17 cellular contexts compared by ENCODE assay signal in the genomic region with DNA sequence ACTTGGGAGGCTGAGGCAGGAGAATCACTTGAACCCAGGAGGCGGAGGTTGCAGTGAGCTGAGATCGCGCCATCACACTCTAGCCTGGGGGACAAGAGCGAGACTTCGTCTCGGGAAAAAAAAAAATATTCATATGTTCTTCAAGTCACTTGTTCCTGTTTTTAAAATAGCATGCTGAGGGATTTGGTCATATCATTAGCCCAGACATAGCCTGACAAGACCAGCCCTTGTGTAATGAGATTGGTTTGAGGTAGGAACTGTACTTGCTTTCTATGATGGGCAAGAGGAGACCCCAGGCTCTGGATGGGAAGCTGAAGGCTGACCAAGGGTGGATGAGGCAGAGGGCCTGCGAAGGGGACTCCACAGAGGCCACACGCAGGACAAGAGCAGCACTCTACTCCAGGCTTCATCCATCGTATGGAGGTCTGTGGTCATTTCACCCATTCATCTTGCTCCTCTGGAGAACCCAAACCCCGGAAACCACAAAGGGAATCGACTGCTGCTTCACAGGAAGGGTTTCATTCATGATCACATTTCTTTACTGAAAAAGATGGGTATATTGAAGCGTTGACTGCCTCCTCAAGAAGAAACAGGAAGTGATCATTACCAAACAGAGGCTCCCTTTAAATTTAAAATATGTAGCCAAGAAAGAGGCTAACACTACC.
A peak's percentile ranks its signal among the peaks of the same experiment; 100 is the strongest.
DNase-seq lines count a peak whose midpoint lies in the region; ATAC-seq lines count a peak whose summit lies in the region.
"Had no signal": no experiment of that assay in that cellular context is flagged by ENCODE, and none has a peak within 500 bp of the region (broad histone marks: within the 10 kb centered on the region; RNA-seq: fewer than 3 reads in every experiment).

No MANE protein-coding gene starts in this region.

- no peaks in the 10 kb centered on the region for H3K27me3 Mint-ChIP-seq in activated naive CD4-positive, alpha-beta T cell treated with anti-CD3 and anti-CD28 coated beads, Interleukin-2, amount 50 U/mL, for 24 hours

- H3K4me3 Mint-ChIP-seq in activated naive CD4-positive, alpha-beta T cell treated with anti-CD3 and anti-CD28 coated beads, Interleukin-2, amount 50 U/mL, for 24 hours = no peak overlapping the region
- no peak overlapping the region for H3K4me3 Mint-ChIP-seq in stimulated activated effector memory CD8-positive, alpha-beta T cell treated with anti-CD3 and anti-CD28 coated beads, Interleukin-12 subunit alpha, Interleukin-12 subunit beta, amount 100 ng/mL, for 72 hours
- H3K4me3 Mint-ChIP-seq: activated naive CD4-positive, alpha-beta T cell treated with anti-CD3 and anti-CD28 coated beads for 36 hours had no signal

- peak; percentile 71 for ATAC-seq in HG02885 (IDR thresholded peaks at IDR 0.05; ENCODE audit: poor library complexity, unreplicated experiment)
- ATAC-seq in stimulated activated effector memory CD8-positive, alpha-beta T cell treated with anti-CD3 and anti-CD28 coated beads, Interleukin-12 subunit alpha, Interleukin-12 subunit beta, amount 100 ng/mL, for 72 hours = peak; percentile 39
- ATAC-seq: A549, SK-N-SH treated with all-trans-retinoic acid at 6 μM for 48 hours had no signal

- peaks cover 11% of the 10 kb centered on the region for H3K36me3 Mint-ChIP-seq in activated naive CD4-positive, alpha-beta T cell treated with anti-CD3 and anti-CD28 coated beads, Interleukin-2, amount 50 U/mL, for 24 hours
- peaks cover 6% of the 10 kb centered on the region for H3K36me3 Mint-ChIP-seq in stimulated activated effector memory CD8-positive, alpha-beta T cell treated with anti-CD3 and anti-CD28 coated beads, Interleukin-12 subunit alpha, Interleukin-12 subunit beta, amount 100 ng/mL, for 72 hours

- peak overlapping the region; percentile 2 for H3K27ac Mint-ChIP-seq in activated naive CD4-positive, alpha-beta T cell treated with anti-CD3 and anti-CD28 coated beads, Interleukin-2, amount 50 U/mL, for 24 hours
- H3K27ac Mint-ChIP-seq in stimulated activated effector memory CD8-positive, alpha-beta T cell treated with anti-CD3 and anti-CD28 coated beads, Interleukin-12 subunit alpha, Interleukin-12 subunit beta, amount 100 ng/mL, for 72 hours = peak overlapping the region; percentile 54
- H3K27ac Mint-ChIP-seq: activated naive CD4-positive, alpha-beta T cell treated with anti-CD3 and anti-CD28 coated beads for 36 hours had no signal

- peaks cover 25% of the 10 kb centered on the region for H3K4me1 Mint-ChIP-seq in activated naive CD4-positive, alpha-beta T cell treated with anti-CD3 and anti-CD28 coated beads, Interleukin-2, amount 50 U/mL, for 24 hours
- H3K4me1 Mint-ChIP-seq in stimulated activated effector memory CD8-positive, alpha-beta T cell treated with anti-CD3 and anti-CD28 coated beads, Interleukin-12 subunit alpha, Interleukin-12 subunit beta, amount 100 ng/mL, for 72 hours = peaks cover 30% of the 10 kb centered on the region

- no peak for DNase-seq in activated naive CD4-positive, alpha-beta T cell treated with Interleukin-2 at 50 U/mL for 16 hours
- DNase-seq in SIG-M5 treated with dmso at 0.1 percent for 504 hours (lab: John Stamatoyannopoulos, UW; ENCODE audit: unreplicated experiment) (peak; percentile 98), NCI-H187 treated with DMSO at 0.1 percent for 48 hours (lab: John Stamatoyannopoulos, UW) (no peak), G401 (ENCODE audit: low spot score) (no peak)
- DNase-seq in stimulated activated effector memory CD8-positive, alpha-beta T cell treated with anti-CD3 and anti-CD28 coated beads, Interleukin-12 subunit alpha, Interleukin-12 subunit beta, amount 100 ng/mL, for 72 hours (ENCODE audit: low spot score in 2 of 2) = no peak
- no peak for DNase-seq in NK-92 treated with Interleukin-12 subunit alpha and Interleukin-12 subunit beta, amount 100 ng/mL, for 24 hours (lab: John Stamatoyannopoulos, UW)
- DNase-seq: activated CD4-positive, alpha-beta T cell treated with anti-CD3 and anti-CD28 coated beads for 4 hours; activated naive CD4-positive, alpha-beta T cell treated with anti-CD3 and anti-CD28 coated beads for 36 hours; DMS153; mesenchymal stem cell; NCI-H1436; NCI-H774; uterus had no signal

- peaks cover 7% of the 10 kb centered on the region for H3K9me3 Mint-ChIP-seq in activated naive CD4-positive, alpha-beta T cell treated with anti-CD3 and anti-CD28 coated beads, Interleukin-2, amount 50 U/mL, for 24 hours
- H3K9me3 Mint-ChIP-seq in stimulated activated effector memory CD8-positive, alpha-beta T cell treated with anti-CD3 and anti-CD28 coated beads, Interleukin-12 subunit alpha, Interleukin-12 subunit beta, amount 100 ng/mL, for 72 hours = peaks cover 5% of the 10 kb centered on the region

- in situ Hi-C loops in G401 (cut with HindIII; ENCODE audit: low sequenced_read_pairs) = no loop called here
